In genomic region chr7:151745090-151745638, GRCh38 we compare ENCODE assay signal across 9 cellular contexts.
DNase-seq lines count a peak whose midpoint lies in the region; ATAC-seq, FAIRE-seq and TF ChIP-seq lines count a peak whose summit lies in the region.
"Had no signal": no experiment of that assay in that cellular context is flagged by ENCODE, and none has a peak within 500 bp of the region (broad histone marks: within the 10 kb centered on the region; RNA-seq: fewer than 3 reads in every experiment).

No MANE protein-coding gene starts in this region.

- no peaks in the 10 kb centered on the region for H3K36me3 Mint-ChIP-seq in activated T-helper 2 cell treated with anti-CD3 and anti-CD28 coated beads, Interferon-gamma antibody, Interleukin-2, Interleukin-4, amounts not matched to agents 10 μg/mL and 5 μg/mL and 100 μg/mL, durations not matched to agents 14 hours and 24 hours and 36 hours (ENCODE audit: low read depth)

- no peak overlapping the region for H3K27ac ChIP-seq in HCT116 (ENCODE audit: low read depth, low read length)

- no peaks in the 10 kb centered on the region for H3K9me2 ChIP-seq in HCT116 (ENCODE audit: insufficient read depth)

- H3K4me2 ChIP-seq in HCT116 (ENCODE audit: low read length): peak overlapping the region; percentile 73

- CTCF ChIA-PET in AG04449 (lab: Yijun Ruan, JAX) (interaction anchor here (1.0 to 13.9 kb wide), 11 partner anchors 9 to 396 kb away, joined by 3 to 113 read pairs (median 5); no protein-coding TSS in a partner anchor), HCT116 (lab: Charles Lee) (interaction anchor here (0.9 to 2.0 kb wide), 8 partner anchors 9 to 430 kb away, joined by 3 to 9 read pairs (median 4); no protein-coding TSS in a partner anchor)

- intact Hi-C loops in HCT116 (cut with micrococcal nuclease): loop anchor here (1.0 kb wide), 1 partner anchor 175 kb away; no protein-coding TSS in a partner anchor
- intact Hi-C loops in activated T-helper 2 cell treated with anti-CD3 and anti-CD28 coated beads, Interferon-gamma antibody, Interleukin-2, Interleukin-4, amounts not matched to agents 10 μg/mL and 5 μg/mL and 100 μg/mL, durations not matched to agents 14 hours and 24 hours and 36 hours (cut with micrococcal nuclease): no loop called here

- POLR2A ChIA-PET in AG04449 (lab: Yijun Ruan, JAX): interaction anchor here (0.6 to 1.5 kb wide), 3 partner anchors 12 to 23 kb away, joined by 3 to 4 read pairs (median 3); no protein-coding TSS in a partner anchor
- POLR2A ChIA-PET in HCT116 (lab: Charles Lee): interaction anchor here (1.1 kb wide), 2 partner anchors 9 to 11 kb away, joined by 3 to 5 read pairs; no protein-coding TSS in a partner anchor

- RAD21 ChIA-PET in HCT116 (lab: Charles Lee; ENCODE audit: low non-redundant PET in 1 of 2, low total read pairs in 2 of 2, uncharacterized antibody in 2 of 2, unreplicated experiment in 2 of 2): no interaction called here

- no peak for FAIRE-seq in urothelium cell line (lab: Jason Lieb, UNC)
- FAIRE-seq: colon had no signal

- TF ChIP-seq CTCF in AG04449 (IDR thresholded peaks at IDR 0.05; ENCODE audit: insufficient read depth, low read length, missing control alignments) (peak; percentile 61), HCT116 (IDR thresholded peaks at IDR 0.05 in 2 of 3, conservative IDR thresholded peaks at IDR 0.05 in 1 of 3; ENCODE audit: borderline replicate concordance in 1 of 3, insufficient read depth in 1 of 3, low read depth in 2 of 3, low read length in 2 of 3) (peak; percentile 48 to 73 (median 68); a peak in 5 of 6 replicates)

- peak; percentile 67 for TF ChIP-seq RAD21 in HCT116 (IDR thresholded peaks at IDR 0.05; ENCODE audit: low read depth)

- H3K36me3 ChIP-seq in HCT116 (ENCODE audit: control insufficient read depth in 1 of 2, insufficient read depth in 2 of 2, low read length in 2 of 2): no peaks in the 10 kb centered on the region

- peaks cover 12 to 27% of the 10 kb centered on the region in 2 experiments for H3K4me1 ChIP-seq in HCT116 (ENCODE audit: control insufficient read depth in 1 of 2, insufficient read depth in 2 of 2, low read length in 2 of 2)

- H3K9me3 ChIP-seq in HCT116 (ENCODE audit: control insufficient read depth in 1 of 2, insufficient read depth in 1 of 2, low read depth in 1 of 2, low read length in 2 of 2): no peaks in the 10 kb centered on the region

- DNase-seq in AG04449 (ENCODE audit: low read depth, low spot score) (no peak), HCT116 (ENCODE audit: low read depth, low spot score) (peak; percentile 64), kidney tubule cell (ENCODE audit: low spot score) (peak; percentile 98), urothelium cell line (ENCODE audit: low spot score) (peak; percentile 31), NCI-H2081 treated with DMSO at 0.1 percent for 48 hours (lab: John Stamatoyannopoulos, UW) (no peak)
- DNase-seq in activated T-helper 2 cell treated with anti-CD3 and anti-CD28 coated beads, Interferon-gamma antibody, Interleukin-2, Interleukin-4, amounts not matched to agents 10 μg/mL and 5 μg/mL and 100 μg/mL, durations not matched to agents 14 hours and 24 hours and 36 hours (ENCODE audit: low spot score): no peak

- no peaks in the 10 kb centered on the region for H3K27me3 ChIP-seq in HCT116 (ENCODE audit: insufficient read depth, low read length)

- H3K9ac ChIP-seq in HCT116 (ENCODE audit: low read length): peak overlapping the region; percentile 29

- no peak overlapping the region for H3K4me3 ChIP-seq in AG04449 (ENCODE audit: low read depth, low read length)
- peak overlapping the region in 1 of 2 experiments; percentile 33; a peak in 2 of 4 replicates for H3K4me3 ChIP-seq in HCT116 (replicated peaks in 1 of 2; ENCODE audit: low read depth in 1 of 2, low read length in 2 of 2)

- H3K4me1 Mint-ChIP-seq in activated T-helper 2 cell treated with anti-CD3 and anti-CD28 coated beads, Interferon-gamma antibody, Interleukin-2, Interleukin-4, amounts not matched to agents 10 μg/mL and 5 μg/mL and 100 μg/mL, durations not matched to agents 14 hours and 24 hours and 36 hours (ENCODE audit: low read depth): peaks cover 21% of the 10 kb centered on the region

- no peak overlapping the region for H3K4me3 Mint-ChIP-seq in activated T-helper 2 cell treated with anti-CD3 and anti-CD28 coated beads, Interferon-gamma antibody, Interleukin-2, Interleukin-4, amounts not matched to agents 10 μg/mL and 5 μg/mL and 100 μg/mL, durations not matched to agents 14 hours and 24 hours and 36 hours (ENCODE audit: low read depth)

- TF ChIP-seq POLR2A in HCT116 (IDR thresholded peaks at IDR 0.05; ENCODE audit: borderline replicate concordance, extremely low read depth, insufficient read depth, insufficient read length) (no peak), GM18505 (IDR thresholded peaks at IDR 0.05; ENCODE audit: borderline replicate concordance, extremely low read depth, insufficient read depth, insufficient read length) (no peak)

- BruUV-seq in HCT116 (replicated peaks; lab: Mats Ljungman, UMichigan): no TSS peak

- H3K27ac Mint-ChIP-seq in activated T-helper 2 cell treated with anti-CD3 and anti-CD28 coated beads, Interferon-gamma antibody, Interleukin-2, Interleukin-4, amounts not matched to agents 10 μg/mL and 5 μg/mL and 100 μg/mL, durations not matched to agents 14 hours and 24 hours and 36 hours: peak overlapping the region; percentile 55

- ATAC-seq in HCT116 (peak; percentile 97), GM19035 (IDR thresholded peaks at IDR 0.05; ENCODE audit: unreplicated experiment) (no peak), GM18505 (IDR thresholded peaks at IDR 0.05; ENCODE audit: unreplicated experiment) (no peak)

- no peaks in the 10 kb centered on the region for H3K27me3 Mint-ChIP-seq in activated T-helper 2 cell treated with anti-CD3 and anti-CD28 coated beads, Interferon-gamma antibody, Interleukin-2, Interleukin-4, amounts not matched to agents 10 μg/mL and 5 μg/mL and 100 μg/mL, durations not matched to agents 14 hours and 24 hours and 36 hours (ENCODE audit: low read depth)

- H3K79me2 ChIP-seq in HCT116 (ENCODE audit: insufficient read depth, low read length): no peaks in the 10 kb centered on the region

- H4K20me1 ChIP-seq in HCT116 (ENCODE audit: insufficient read depth): no peaks in the 10 kb centered on the region

- H3K9me3 Mint-ChIP-seq in activated T-helper 2 cell treated with anti-CD3 and anti-CD28 coated beads, Interferon-gamma antibody, Interleukin-2, Interleukin-4, amounts not matched to agents 10 μg/mL and 5 μg/mL and 100 μg/mL, durations not matched to agents 14 hours and 24 hours and 36 hours: no peaks in the 10 kb centered on the region

- H2AFZ ChIP-seq in HCT116 (ENCODE audit: low read depth, low read length, poor library complexity, severe bottlenecking): peak overlapping the region; percentile 68

TF ChIP-seq in HCT116, 20 proteins besides CTCF, POLR2A, EP300 and RAD21 (continues in another document):
- TF ChIP-seq POLR2AphosphoS5 (IDR thresholded peaks at IDR 0.05; ENCODE audit: low read depth, low read length) (peak; percentile 26; the same call in 1 of the 2 replicates), SRF (IDR thresholded peaks at IDR 0.05; ENCODE audit: low read depth) (no peak), ZFX (IDR thresholded peaks at IDR 0.05) (no peak), JUND (IDR thresholded peaks at IDR 0.05) (peak; percentile 34), YY1 (IDR thresholded peaks at IDR 0.05; ENCODE audit: extremely low read depth, insufficient replicate concordance, low read depth, low read length) (no peak), EZH2 (IDR thresholded peaks at IDR 0.05) (no peak), SP1 (IDR thresholded peaks at IDR 0.05; ENCODE audit: low read depth) (peak; percentile 84), ELF1 (IDR thresholded peaks at IDR 0.05; ENCODE audit: borderline replicate concordance, low read depth) (no peak), CEBPB (IDR thresholded peaks at IDR 0.05; ENCODE audit: low read depth) (peak; percentile 96), SIN3A (IDR thresholded peaks at IDR 0.05; ENCODE audit: low read depth) (no peak), ZNF274 (IDR thresholded peaks at IDR 0.05; ENCODE audit: low read depth, low read length) (no peak), ATF3 (IDR thresholded peaks at IDR 0.05) (no peak), REST (IDR thresholded peaks at IDR 0.05; ENCODE audit: low read depth) (no peak), MAX (IDR thresholded peaks at IDR 0.05) (peak; percentile 86), FOSL1 (IDR thresholded peaks at IDR 0.05; ENCODE audit: low read depth) (peak; percentile 53; the same call in 1 of the 2 replicates), CBX3 (IDR thresholded peaks at IDR 0.05; ENCODE audit: low read depth) (peak; percentile 78; the same call in 1 of the 2 replicates)

Comparison
In these comparisons a context has a peak if more than half of its experiments do, and no peak if none do; other contexts are left out.
1. DNase-seq: peak in HCT116 (single experiment), kidney tubule cell (single experiment) and urothelium cell line (single experiment); none in AG04449 (single experiment), activated T-helper 2 cell treated with anti-CD3 and anti-CD28 coated beads, Interferon-gamma antibody, Interleukin-2, Interleukin-4, amounts not matched to agents 10 μg/mL and 5 μg/mL and 100 μg/mL, durations not matched to agents 14 hours and 24 hours and 36 hours (single experiment) and NCI-H2081 treated with DMSO at 0.1 percent for 48 hours (single experiment).